ENCODE assay signal across 1 cellular context in genomic region chr12:49358548-49359141, GRCh38.
A peak's percentile ranks its signal among the peaks of the same experiment; 100 is the strongest.
TF ChIP-seq lines count a peak whose summit lies in the region.

No MANE protein-coding gene starts in this region.

TF ChIP-seq in HepG2, 621 proteins besides CTCF, POLR2A, EP300 and RAD21 (continues in another document):
- 0 out of 2 replicates have a peak, but pooled peaks have one; percentile 10 for TF ChIP-seq ELF3 (CRISPR knock-in tag; IDR thresholded peaks at IDR 0.05)
- no peak for TF ChIP-seq ZNF576 (CRISPR knock-in tag; IDR thresholded peaks at IDR 0.05)
- TF ChIP-seq STAG1 (CRISPR knock-in tag; IDR thresholded peaks at IDR 0.05): peak; percentile 97
- peak; percentile 18 for TF ChIP-seq ASH2L (IDR thresholded peaks at IDR 0.05; ENCODE audit: insufficient read length, low read depth, low read length)
- no peak for TF ChIP-seq ZZZ3 (CRISPR knock-in tag; IDR thresholded peaks at IDR 0.05; ENCODE audit: borderline replicate concordance)
- no peak for TF ChIP-seq RCOR2 (CRISPR knock-in tag; IDR thresholded peaks at IDR 0.05)
- 0 out of 3 replicates have a peak, but pooled peaks have one; percentile 46 for TF ChIP-seq MXI1 (IDR thresholded peaks at IDR 0.05; ENCODE audit: borderline replicate concordance, low read depth, low read length)
- TF ChIP-seq GMEB1 (CRISPR knock-in tag; IDR thresholded peaks at IDR 0.05; ENCODE audit: borderline replicate concordance): peak; percentile 20; the same call in 1 of the 2 replicates
- TF ChIP-seq ZNF616 (CRISPR knock-in tag; IDR thresholded peaks at IDR 0.05; ENCODE audit: low read depth): no peak
- TF ChIP-seq IRF2 (CRISPR knock-in tag; IDR thresholded peaks at IDR 0.05): 0 out of 2 replicates have a peak, but pooled peaks have one; percentile 47
- no peak; the same call in 1 of the 2 replicates for TF ChIP-seq ZNF652 (CRISPR knock-in tag; IDR thresholded peaks at IDR 0.05; ENCODE audit: borderline replicate concordance, low read depth)
- TF ChIP-seq ARID5B (CRISPR knock-in tag; IDR thresholded peaks at IDR 0.05): 0 out of 2 replicates have a peak, but pooled peaks have one; percentile 15
- TF ChIP-seq TBL1XR1 (IDR thresholded peaks at IDR 0.05; ENCODE audit: borderline replicate concordance, low read length, partially characterized antibody): no peak
- TF ChIP-seq ZNF362 (CRISPR knock-in tag; IDR thresholded peaks at IDR 0.05; ENCODE audit: borderline replicate concordance): peak; percentile 90
- no peak for TF ChIP-seq PHF20 (CRISPR knock-in tag; IDR thresholded peaks at IDR 0.05)
- TF ChIP-seq ZNF704 (CRISPR knock-in tag; IDR thresholded peaks at IDR 0.05; ENCODE audit: borderline replicate concordance): no peak
- TF ChIP-seq ZNF580 (CRISPR knock-in tag; IDR thresholded peaks at IDR 0.05; ENCODE audit: borderline replicate concordance, low read depth): 0 out of 2 replicates have a peak, but pooled peaks have one; percentile 41
- peak; percentile 53; the same call in 1 of the 2 replicates for TF ChIP-seq TBX2 (CRISPR knock-in tag; IDR thresholded peaks at IDR 0.05; ENCODE audit: borderline replicate concordance)
- 0 out of 2 replicates have a peak, but pooled peaks have one; percentile 27 for TF ChIP-seq ARNT2 (CRISPR knock-in tag; IDR thresholded peaks at IDR 0.05; ENCODE audit: low read depth)
- TF ChIP-seq FOXO4 (CRISPR knock-in tag; conservative IDR thresholded peaks at IDR 0.05): no peak
- no peak for TF ChIP-seq ATF3 (CRISPR knock-in tag; IDR thresholded peaks at IDR 0.05)
- no peak for TF ChIP-seq ZNF577 (CRISPR knock-in tag; IDR thresholded peaks at IDR 0.05; ENCODE audit: borderline replicate concordance, low read depth)
- no peak for TF ChIP-seq LCORL (IDR thresholded peaks at IDR 0.05)
- 0 out of 2 replicates have a peak, but pooled peaks have one; percentile 30 for TF ChIP-seq LCORL (CRISPR knock-in tag; IDR thresholded peaks at IDR 0.05)
- TF ChIP-seq ZNF800 (CRISPR knock-in tag; IDR thresholded peaks at IDR 0.05): no peak
- TF ChIP-seq HMGXB4 (CRISPR knock-in tag; IDR thresholded peaks at IDR 0.05; ENCODE audit: borderline replicate concordance in 1 of 2, low read depth in 1 of 2): 0 out of 4 replicates have a peak, but pooled peaks of 1 of the 2 experiments have one; percentile 35
- no peak for TF ChIP-seq TAF15 (IDR thresholded peaks at IDR 0.05; ENCODE audit: low read depth, low read length, poor library complexity, severe bottlenecking)
- TF ChIP-seq PRDM10 (CRISPR knock-in tag; IDR thresholded peaks at IDR 0.05; ENCODE audit: low read depth): no peak
- TF ChIP-seq TFE3 (CRISPR knock-in tag; IDR thresholded peaks at IDR 0.05): no peak
- 0 out of 2 replicates have a peak, but pooled peaks have one; percentile 17 for TF ChIP-seq SOX5 (CRISPR knock-in tag; IDR thresholded peaks at IDR 0.05; ENCODE audit: borderline replicate concordance)
- no peak for TF ChIP-seq MZF1 (CRISPR knock-in tag; IDR thresholded peaks at IDR 0.05; ENCODE audit: borderline replicate concordance)
- peak; percentile 45 for TF ChIP-seq XRCC5 (optimal IDR thresholded peaks at IDR 0.05; ENCODE audit: low read length)
